28 cellular contexts compared by ENCODE assay signal in genomic region chr13:21212138-21212775, GRCh38. TPM values are rescaled to one million over a fixed set of nuclear protein-coding genes. Genes with fewer than 3 reads are reported as not detected.
"Had no signal": no experiment of that assay in that cellular context is flagged by ENCODE, and none has a peak within 500 bp of the region (broad histone marks: within the 10 kb centered on the region; RNA-seq: fewer than 3 reads in every experiment).

No MANE protein-coding gene starts in this region.

- ATAC-seq: esophagus mucosa; gastrocnemius medialis; heart right ventricle; left cardiac atrium; left lung; left ventricle myocardium superior; lower lobe of right lung; mucosa of descending colon; naive thymus-derived CD8-positive, alpha-beta T cell had no signal

- H3K36me3 ChIP-seq: esophagus squamous epithelium, gastrocnemius medialis, heart right ventricle, left lung, lower lobe of right lung had no signal

- H3K4me1 ChIP-seq: esophagus squamous epithelium, gastrocnemius medialis, heart right ventricle, left lung, lower lobe of right lung had no signal

- H3K4me1 Mint-ChIP-seq: mesothelial cell of epicardium; naive B cell; naive thymus-derived CD8-positive, alpha-beta T cell had no signal

- H3K4me3 ChIP-seq: coronary artery, dorsolateral prefrontal cortex, esophagus squamous epithelium, gastrocnemius medialis, heart right ventricle, left lung, lower lobe of right lung, mucosa of descending colon had no signal

- H3K4me3 Mint-ChIP-seq: mesothelial cell of epicardium; naive B cell; naive thymus-derived CD8-positive, alpha-beta T cell had no signal

- H3K27ac Mint-ChIP-seq: mesothelial cell of epicardium; naive thymus-derived CD8-positive, alpha-beta T cell had no signal

- FAIRE-seq: islet of Langerhans, keratinocyte had no signal

- H3K27ac ChIP-seq: coronary artery, dorsolateral prefrontal cortex, epithelial cell of prostate, esophagus squamous epithelium, gastrocnemius medialis, heart right ventricle, left lung, lower lobe of right lung had no signal

- DNase-seq: dermis blood vessel endothelial cell; dorsolateral prefrontal cortex; effector CD4-positive, alpha-beta T cell; effector memory CD4-positive, alpha-beta T cell; erythroblast; esophagus squamous epithelium; foreskin fibroblast; foreskin melanocyte; gastrocnemius medialis; glutamatergic neuron; head of caudate nucleus; heart right ventricle; hippocampal formation; left cardiac atrium; left lung; left ventricle myocardium superior; lower lobe of right lung; mesenchymal stem cell; mucosa of descending colon; naive B cell; naive thymus-derived CD8-positive, alpha-beta T cell had no signal

- H3K36me3 Mint-ChIP-seq: mesothelial cell of epicardium had no signal

- H3K9me3 ChIP-seq: esophagus squamous epithelium, gastrocnemius medialis, heart right ventricle, lower lobe of right lung, mucosa of descending colon had no signal

RNA-seq across cellular contexts. Expression of gene SKA3, which starts 35.9 kb away (rescaled TPM):
- total RNA-seq: mesenteric fat pad had no signal
